8 cellular contexts compared by ENCODE assay signal in genomic region chr19:5905072-5905778, GRCh38. TPM values are rescaled to one million over a fixed set of nuclear protein-coding genes. Genes with fewer than 3 reads are reported as not detected.
DNase-seq lines count a peak whose midpoint lies in the region; ATAC-seq, FAIRE-seq and TF ChIP-seq lines count a peak whose summit lies in the region.

No MANE protein-coding gene starts in this region.

- peaks cover 0 to 26% of the 10 kb centered on the region in 2 donors for H3K4me1 ChIP-seq in muscle layer of duodenum (ENCODE audit: control insufficient read depth in 1 of 2, insufficient read depth in 2 of 2, low read length in 2 of 2)

- peak overlapping the region; percentile 100 for H3K4me3 ChIP-seq in AG04449 (ENCODE audit: low read depth, low read length)
- H3K4me3 ChIP-seq in bronchial epithelial cell (ENCODE audit: low read depth, low read length), result peak overlapping the region; percentile 77
- H3K4me3 ChIP-seq in muscle layer of duodenum (ENCODE audit: low read depth in 1 of 2, low read length in 2 of 2), result peak overlapping the region; percentile 75 to 95

- FAIRE-seq in bronchial epithelial cell (lab: Jason Lieb, UNC), result no peak

- H3K27me3 ChIP-seq in bronchial epithelial cell (ENCODE audit: control insufficient read depth, insufficient read depth, low read length) (no peaks in the 10 kb centered on the region), muscle layer of duodenum (ENCODE audit: low read depth, low read length) (no peaks in the 10 kb centered on the region)

- no peaks in the 10 kb centered on the region for H3K9me3 ChIP-seq in muscle layer of duodenum (ENCODE audit: control insufficient read depth in 1 of 2, low read length in 2 of 2)

- H3K36me3 ChIP-seq in bronchial epithelial cell (ENCODE audit: control insufficient read depth, insufficient read depth, low read length) (peaks cover 2% of the 10 kb centered on the region), muscle layer of duodenum (ENCODE audit: control insufficient read depth in 1 of 2, insufficient read depth in 2 of 2, low read length in 2 of 2) (peaks cover 0 to 11% of the 10 kb centered on the region in 2 donors)

- ATAC-seq in HG03439 (IDR thresholded peaks at IDR 0.05; ENCODE audit: unreplicated experiment), result peak; percentile 1
- no peak for ATAC-seq in HG03097 (IDR thresholded peaks at IDR 0.05; ENCODE audit: low FRiP score, unreplicated experiment)

- peak overlapping the region; percentile 56 for H3K27ac ChIP-seq in muscle layer of duodenum (ENCODE audit: low read length)

- no peak for DNase-seq in AG04449 (ENCODE audit: low read depth, low spot score)
- no peak for DNase-seq in bronchial epithelial cell (ENCODE audit: low read depth)
- no peak for DNase-seq in GM20000 (ENCODE audit: low spot score)
- no peak for DNase-seq in NCI-H2107 (lab: John Stamatoyannopoulos, UW)
- DNase-seq in DMS 273 (lab: John Stamatoyannopoulos, UW; ENCODE audit: unreplicated experiment), result no peak

- CTCF ChIA-PET in AG04449 (lab: Yijun Ruan, JAX), result interaction anchor here (1.8 to 4.9 kb wide), 3 partner anchors 13 to 118 kb away, joined by 4 to 41 read pairs (median 41); no protein-coding TSS in a partner anchor

- no peak for TF ChIP-seq CTCF in AG04449 (IDR thresholded peaks at IDR 0.05; ENCODE audit: insufficient read depth, low read length, missing control alignments)
- TF ChIP-seq CTCF in bronchial epithelial cell (IDR thresholded peaks at IDR 0.05; ENCODE audit: insufficient read depth, low read length, severe bottlenecking), result no peak
- TF ChIP-seq CTCF in GM20000 (IDR thresholded peaks at IDR 0.05; ENCODE audit: extremely low read depth, missing control alignments), result no peak

- POLR2A ChIA-PET in AG04449 (lab: Yijun Ruan, JAX), result no interaction called here

RNA-seq across cellular contexts. Expression of gene VMAC, which starts 0.6 kb away (rescaled TPM):
- total RNA-seq in bronchial epithelial cell, result 3.8 and 4.5 TPM in 2 replicates

RNA-seq across cellular contexts. Expression of gene NDUFA11, which starts 1.6 kb away (rescaled TPM):
- total RNA-seq in bronchial epithelial cell, result 116 and 230 TPM in 2 replicates

RNA-seq across cellular contexts. Expression of gene CAPS, which starts 8.8 kb away (rescaled TPM):
- 8.2 and 18.8 TPM in 2 replicates for total RNA-seq in bronchial epithelial cell

RNA-seq across cellular contexts. Expression of gene FUT5, which starts 34.9 kb away (rescaled TPM):
- total RNA-seq in bronchial epithelial cell, result 0.26 TPM in 1 of 2 replicates, not detected in the other

RNA-seq across cellular contexts. Expression of gene FUT3, which starts 54.0 kb away (rescaled TPM):
- 16.1 and 40.8 TPM in 2 replicates for total RNA-seq in bronchial epithelial cell
